8 cellular contexts compared by ENCODE assay signal in the genomic region with DNA sequence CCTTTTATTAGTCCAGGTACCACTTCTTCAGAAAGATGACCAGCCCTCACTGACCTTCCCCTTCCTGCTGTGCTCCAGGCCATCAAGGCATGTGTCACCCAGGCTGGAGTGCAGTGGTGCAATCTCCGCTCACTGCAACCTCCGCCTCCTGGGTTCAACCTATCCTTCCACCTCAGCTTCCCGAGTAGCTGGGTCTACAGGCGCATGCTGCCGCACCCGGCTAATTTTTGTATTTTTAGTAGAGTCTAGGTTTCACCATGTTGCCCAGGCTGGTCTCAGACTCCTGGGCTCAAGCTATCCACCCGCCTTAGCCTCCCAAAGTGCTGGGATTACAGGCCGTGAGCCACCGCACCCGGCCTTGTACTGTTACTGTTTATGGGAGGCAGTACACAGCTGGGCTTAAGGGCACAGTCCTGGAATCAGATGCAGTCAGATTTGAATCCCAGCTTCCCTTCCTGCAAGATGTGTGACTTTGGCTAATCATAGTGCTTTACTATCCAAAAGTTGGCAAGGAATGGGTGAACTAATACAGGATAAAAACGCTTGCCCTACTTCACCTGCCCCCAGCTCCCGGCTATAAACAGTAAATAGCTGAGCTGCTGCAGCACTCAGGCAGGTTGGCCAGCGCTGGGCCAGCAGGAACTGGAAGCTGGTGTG. TPM values are rescaled to one million over a fixed set of nuclear protein-coding genes. Genes with fewer than 3 reads are reported as not detected.
A peak's percentile ranks its signal among the peaks of the same experiment; 100 is the strongest.
DNase-seq lines count a peak whose midpoint lies in the region; ATAC-seq and TF ChIP-seq lines count a peak whose summit lies in the region.
"Had no signal": no experiment of that assay in that cellular context is flagged by ENCODE, and none has a peak within 500 bp of the region (broad histone marks: within the 10 kb centered on the region; RNA-seq: fewer than 3 reads in every experiment).

No MANE protein-coding gene starts in this region.

- DNase-seq in activated naive CD8-positive, alpha-beta T cell treated with anti-CD3 and anti-CD28 coated beads, Interleukin-2, amount 10 ng/mL, durations not matched to agents 7 days and 5 days: no peak
- DNase-seq in suprapubic skin (ENCODE audit: low spot score in 2 of 2): peak in 1 of 2 donors; percentile 66
- DNase-seq in NCI-H187 treated with DMSO at 0.1 percent for 48 hours (lab: John Stamatoyannopoulos, UW): no peak
- DNase-seq in ACHN: no peak
- DNase-seq in NCI-H446 treated with DMSO at 0.1 percent for 48 hours (lab: John Stamatoyannopoulos, UW): no peak

- TF ChIP-seq CTCF in suprapubic skin (IDR thresholded peaks at IDR 0.05): no peak

- WGBS in suprapubic skin: 46% methylated on average over 11 of the region's 13 CpGs

- no peak for TF ChIP-seq POLR2A in suprapubic skin (IDR thresholded peaks at IDR 0.05)

- ATAC-seq in HG03354 (IDR thresholded peaks at IDR 0.05; ENCODE audit: poor library complexity, severe bottlenecking, unreplicated experiment): peak; percentile 1
- no peak for ATAC-seq in activated naive CD8-positive, alpha-beta T cell treated with anti-CD3 and anti-CD28 coated beads, Interleukin-2, amount 10 ng/mL, durations not matched to agents 7 days and 5 days (ENCODE audit: low read depth)

- peaks cover 39% of the 10 kb centered on the region for H3K4me1 ChIP-seq in suprapubic skin

- no peaks in the 10 kb centered on the region for H3K27me3 ChIP-seq in layer of hippocampus (ENCODE audit: control insufficient read depth, insufficient read depth, low read length)
- H3K27me3 ChIP-seq in suprapubic skin: no peaks in the 10 kb centered on the region

- no peak for TF ChIP-seq EP300 in suprapubic skin (IDR thresholded peaks at IDR 0.05)

- peak overlapping the region; percentile 99 for H3K27ac Mint-ChIP-seq in activated naive CD8-positive, alpha-beta T cell treated with anti-CD3 and anti-CD28 coated beads, Interleukin-2, amount 10 ng/mL, durations not matched to agents 7 days and 5 days

- no peaks in the 10 kb centered on the region for H3K9me3 Mint-ChIP-seq in activated naive CD8-positive, alpha-beta T cell treated with anti-CD3 and anti-CD28 coated beads, Interleukin-2, amount 10 ng/mL, durations not matched to agents 7 days and 5 days

- H3K4me3 ChIP-seq in suprapubic skin: peak overlapping the region; percentile 60

- H3K36me3 Mint-ChIP-seq in activated naive CD8-positive, alpha-beta T cell treated with anti-CD3 and anti-CD28 coated beads, Interleukin-2, amount 10 ng/mL, durations not matched to agents 7 days and 5 days: peaks cover 30% of the 10 kb centered on the region

- H3K4me3 Mint-ChIP-seq in activated naive CD8-positive, alpha-beta T cell treated with anti-CD3 and anti-CD28 coated beads, Interleukin-2, amount 10 ng/mL, durations not matched to agents 7 days and 5 days: peak overlapping the region; percentile 87

- H3K27me3 Mint-ChIP-seq in activated naive CD8-positive, alpha-beta T cell treated with anti-CD3 and anti-CD28 coated beads, Interleukin-2, amount 10 ng/mL, durations not matched to agents 7 days and 5 days: no peaks in the 10 kb centered on the region

- H3K27ac ChIP-seq in layer of hippocampus (ENCODE audit: low read depth, low read length) (peak overlapping the region; percentile 93), suprapubic skin (peak overlapping the region; percentile 97)

- POLR2A ChIA-PET in activated naive CD8-positive, alpha-beta T cell treated with anti-CD3 and anti-CD28 coated beads, Interleukin-2, amount 10 ng/mL, durations not matched to agents 7 days and 5 days (lab: Charles Lee): interaction anchor here (1.0 to 3.5 kb wide), 14 partner anchors 10 to 439 kb away, joined by 3 to 23 read pairs (median 6); a partner anchor contains a TSS

- peaks cover 33% of the 10 kb centered on the region for H3K4me1 Mint-ChIP-seq in activated naive CD8-positive, alpha-beta T cell treated with anti-CD3 and anti-CD28 coated beads, Interleukin-2, amount 10 ng/mL, durations not matched to agents 7 days and 5 days

- peaks cover 55% of the 10 kb centered on the region for H3K36me3 ChIP-seq in suprapubic skin

- in situ Hi-C loops in ACHN (cut with HindIII; ENCODE audit: low pct_ligation_motif_present, low pct_unique_long_range_greater_than_20kb, low sequenced_read_pairs): no loop called here

- no peaks in the 10 kb centered on the region for H3K9me3 ChIP-seq in suprapubic skin

RNA-seq across cellular contexts. Expression of a gene that starts 0.5 kb away (rescaled TPM):
- 10 to 100 TPM; 11.8 to 12.0 TPM for total RNA-seq in activated naive CD8-positive, alpha-beta T cell treated with anti-CD3 and anti-CD28 coated beads, Interleukin-2, amount 10 ng/mL, durations not matched to agents 7 days and 5 days
- total RNA-seq in suprapubic skin: 10 to 100 TPM; 19.2 to 46.1 (median 30.3) TPM
- total RNA-seq: HT1080 had no signal

RNA-seq across cellular contexts. Expression of a gene that starts 10.3 kb away (rescaled TPM):
- total RNA-seq in activated naive CD8-positive, alpha-beta T cell treated with anti-CD3 and anti-CD28 coated beads, Interleukin-2, amount 10 ng/mL, durations not matched to agents 7 days and 5 days: 10 to 100 TPM; 34.4 to 36.9 TPM
- 10 to 100 TPM; 15.8 to 27.7 (median 17.6) TPM for total RNA-seq in suprapubic skin

RNA-seq across cellular contexts. Expression of a gene that starts 17.4 kb away (rescaled TPM):
- 10 to 100 TPM; 41.3 to 47.7 TPM for total RNA-seq in activated naive CD8-positive, alpha-beta T cell treated with anti-CD3 and anti-CD28 coated beads, Interleukin-2, amount 10 ng/mL, durations not matched to agents 7 days and 5 days
- total RNA-seq in suprapubic skin: 10 to 100 TPM; 14.5 to 57.9 (median 27.3) TPM

RNA-seq across cellular contexts. Expression of a gene that starts 17.6 kb away (rescaled TPM):
- total RNA-seq in activated naive CD8-positive, alpha-beta T cell treated with anti-CD3 and anti-CD28 coated beads, Interleukin-2, amount 10 ng/mL, durations not matched to agents 7 days and 5 days: 10 to 100 TPM; 80.8 to 94.0 TPM
- total RNA-seq in suprapubic skin: 10 to 100 TPM; 30.7 to 85.0 (median 63.1) TPM
